ENCODE assay signal across 8 cellular contexts in genomic region chr19:19122902-19123301, GRCh38. TPM values are rescaled to one million over a fixed set of nuclear protein-coding genes. Genes with fewer than 3 reads are reported as not detected.
"Had no signal": no experiment of that assay in that cellular context is flagged by ENCODE, and none has a peak within 500 bp of the region (broad histone marks: within the 10 kb centered on the region; RNA-seq: fewer than 3 reads in every experiment).

No MANE protein-coding gene starts in this region.

- H3K4me3 ChIP-seq: GM23248 had no signal

- DNase-seq: GM23248, H9, HCEC 1CT, KG1 had no signal

- ATAC-seq: HepG2 had no signal

- H3K9ac ChIP-seq: GM23248 had no signal

- H2AFZ ChIP-seq: GM23248 had no signal

- H3K27me3 Mint-ChIP-seq: IgD-negative memory B cell had no signal

- H3K4me3 Mint-ChIP-seq: H9, IgD-negative memory B cell had no signal

- H3K27ac Mint-ChIP-seq: H9 had no signal

- H3K27ac ChIP-seq: GM23248, HL-60 had no signal

RNA-seq across cellular contexts. Expression of gene MEF2B, which starts 47.2 kb away (rescaled TPM):
- total RNA-seq: HT1080 had no signal
